ENCODE assay signal across 19 cellular contexts in the genomic region with DNA sequence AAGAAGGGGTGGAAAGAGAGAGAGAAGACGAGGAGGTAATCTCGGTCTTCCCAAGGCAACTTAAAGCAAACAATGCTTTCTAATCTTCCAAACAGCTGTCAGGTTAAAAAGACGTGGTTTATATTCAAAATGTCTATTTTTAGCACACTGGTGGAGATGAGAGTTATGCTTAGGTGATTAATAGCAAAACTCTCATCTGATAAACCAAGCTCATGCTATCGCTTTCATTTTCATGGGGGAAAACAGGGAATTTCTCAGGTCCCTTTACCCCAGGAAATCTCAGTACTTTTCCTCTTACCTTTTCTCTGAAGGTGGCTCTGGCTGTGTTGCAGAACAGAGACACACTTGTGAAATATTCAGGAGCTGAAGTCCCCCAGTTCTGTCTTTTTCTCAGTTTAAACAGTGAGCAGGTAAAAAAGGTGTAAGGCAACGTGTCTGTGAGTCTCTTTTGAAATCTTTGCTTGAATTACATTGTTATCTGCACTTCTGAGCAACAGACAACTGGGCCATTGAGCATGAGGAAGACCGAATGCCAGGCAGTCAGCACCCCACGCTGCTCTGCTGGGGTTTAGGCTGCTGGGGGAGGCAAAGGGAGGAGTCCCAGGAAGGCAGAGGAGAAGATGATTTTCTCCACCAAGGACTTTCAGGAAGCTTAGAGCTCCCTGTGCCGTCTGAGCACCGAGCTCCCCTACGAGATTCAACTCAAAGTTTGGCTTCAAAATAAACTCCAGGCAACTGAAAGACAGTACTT.
DNase-seq lines count a peak whose midpoint lies in the region; ATAC-seq, FAIRE-seq and TF ChIP-seq lines count a peak whose summit lies in the region.
"Had no signal": no experiment of that assay in that cellular context is flagged by ENCODE, and none has a peak within 500 bp of the region (broad histone marks: within the 10 kb centered on the region; RNA-seq: fewer than 3 reads in every experiment).

No MANE protein-coding gene starts in this region.

- DNase-seq in activated naive CD4-positive, alpha-beta T cell treated with anti-CD3 and anti-CD28 coated beads, Interleukin-2, amount 50 U/mL, for 16 hours, result peak; percentile 13
- no peak for DNase-seq in activated naive CD4-positive, alpha-beta T cell treated with Interleukin-2 at 50 U/mL for 16 hours
- no peak for DNase-seq in GM12878 (ENCODE audit: low read depth, low spot score)
- no peak for DNase-seq in stimulated activated naive CD8-positive, alpha-beta T cell treated with anti-CD3 and anti-CD28 coated beads, Interleukin-15, Interleukin-2, amounts not matched to agents 100 U/mL and 50 U/mL, for 24 hours
- no peak for DNase-seq in NCI-H69 (lab: John Stamatoyannopoulos, UW)
- DNase-seq in OCI-M2 (lab: John Stamatoyannopoulos, UW; ENCODE audit: unreplicated experiment), result no peak
- no peak for DNase-seq in RKO (ENCODE audit: low spot score)
- DNase-seq: activated CD4-positive, alpha-beta T cell treated with anti-CD3 and anti-CD28 coated beads for 1 hour; brain microvascular endothelial cell; KBM-7; left lung; midbrain; NCI-H2029; stomach had no signal

- no peak for TF ChIP-seq RAD21 in GM12878 (IDR thresholded peaks at IDR 0.05; ENCODE audit: insufficient read depth, low read depth, low read length)

- no peak for TF ChIP-seq EP300 in GM12878 (IDR thresholded peaks at IDR 0.05; ENCODE audit: borderline replicate concordance in 1 of 2, control insufficient read depth in 1 of 2, low read depth in 2 of 2, low read length in 2 of 2)

- intact Hi-C loops in GM12878 (cut with micrococcal nuclease; ENCODE audit: unreplicated experiment), result no loop called here

- no peaks in the 10 kb centered on the region for H3K27me3 ChIP-seq in GM12878 (replicated peaks in 1 of 2; ENCODE audit: control insufficient read depth in 2 of 2, insufficient read depth in 2 of 2, low read length in 1 of 2)
- H3K27me3 ChIP-seq: brain microvascular endothelial cell, left lung, stomach had no signal

- FAIRE-seq in GM12878 (lab: Jason Lieb, UNC), result no peak

- POLR2A ChIA-PET in GM12878 (lab: Charles Lee), result interaction anchor here (0.8 to 1.5 kb wide), 2 partner anchors 164 to 187 kb away, joined by 3 to 4 read pairs; no protein-coding TSS in a partner anchor

- in situ Hi-C loops in GM12878 (cut with MboI), result no loop called here

- H3K4me1 ChIP-seq in GM12878 (ENCODE audit: control insufficient read depth, insufficient read depth, low read length), result no peaks in the 10 kb centered on the region
- H3K4me1 ChIP-seq: left lung, stomach had no signal

- H3K79me2 ChIP-seq in GM12878 (ENCODE audit: control insufficient read depth, insufficient read depth, low read length), result no peaks in the 10 kb centered on the region

- CTCF ChIA-PET in GM12878 (lab: Yijun Ruan, JAX), result interaction anchor here (0.6 to 1.0 kb wide), 2 partner anchors 90 to 374 kb away, joined by 3 read pairs; no protein-coding TSS in a partner anchor

- no TSS peak for BruUV-seq in GM12878 (replicated peaks; lab: Mats Ljungman, UMichigan)

- H3K9ac ChIP-seq in GM12878 (ENCODE audit: control insufficient read depth, insufficient read depth, low read length), result no peak overlapping the region

- H3K4me2 ChIP-seq in GM12878 (ENCODE audit: control insufficient read depth, insufficient read depth), result no peak overlapping the region

- H3K9me3 ChIP-seq in KOPT-K1 (ENCODE audit: insufficient read depth, low read length, poor library complexity, severe bottlenecking) (peaks cover 17% of the 10 kb centered on the region), GM12878 (replicated peaks; ENCODE audit: control insufficient read depth, insufficient read depth, low read length) (no peaks in the 10 kb centered on the region; the same call in 2 of the 3 replicates)
- H3K9me3 ChIP-seq: left lung had no signal

- H3K36me3 ChIP-seq in KOPT-K1 (ENCODE audit: insufficient read depth, low read length) (no peaks in the 10 kb centered on the region), GM12878 (ENCODE audit: control insufficient read depth in 2 of 2, insufficient read depth in 2 of 2, low read length in 1 of 2) (no peaks in the 10 kb centered on the region)
- H3K36me3 ChIP-seq: brain microvascular endothelial cell, left lung, stomach had no signal

- peak overlapping the region; percentile 57 for H3K27ac ChIP-seq in KOPT-K1 (ENCODE audit: low read depth, low read length, poor library complexity, severe bottlenecking)
- no peak overlapping the region for H3K27ac ChIP-seq in GM12878 (ENCODE audit: control insufficient read depth, insufficient read depth)
- H3K27ac ChIP-seq: brain microvascular endothelial cell, coronary artery, left lung, RWPE1, stomach had no signal

- no peak for TF ChIP-seq POLR2A in GM12878 (IDR thresholded peaks at IDR 0.05; ENCODE audit: low read depth, low read length)

- no peaks in the 10 kb centered on the region for H4K20me1 ChIP-seq in GM12878 (ENCODE audit: control insufficient read depth, insufficient read depth)

- ATAC-seq in GM12878, result peak; percentile 42
- peak; percentile 17 for ATAC-seq in stimulated activated naive CD8-positive, alpha-beta T cell treated with anti-CD3 and anti-CD28 coated beads, Interleukin-15, Interleukin-2, amounts not matched to agents 100 U/mL and 50 U/mL, for 24 hours
- ATAC-seq: left lung, SK-N-SH treated with all-trans-retinoic acid at 6 μM for 48 hours had no signal

- WGBS in GM12878 (ENCODE audit: insufficient coverage, insufficient replicate concordance, low lambda C conversion rate, missing lambda C conversion rate), result 5% methylated on average over 10 of the region's 10 CpGs

- no peak overlapping the region; the same call in 1 of the 2 replicates for H2AFZ ChIP-seq in GM12878 (ENCODE audit: control insufficient read depth, low read depth, low read length)

- RAD21 ChIA-PET in GM12878 (lab: Charles Lee; ENCODE audit: unreplicated experiment), result interaction anchor here (0.6 to 1.2 kb wide), 5 partner anchors 22 to 375 kb away, joined by 3 to 7 read pairs (median 3); no protein-coding TSS in a partner anchor

- TF ChIP-seq CTCF in GM12878 (IDR thresholded peaks at IDR 0.05 in 2 of 3, conservative IDR thresholded peaks at IDR 0.05 in 1 of 3; ENCODE audit: control insufficient read depth in 2 of 3, extremely low read depth in 1 of 3, insufficient read depth in 1 of 3, low read depth in 3 of 3, low read length in 3 of 3), result no peak

- SMC1A ChIA-PET in GM12878 (lab: Charles Lee; ENCODE audit: uncharacterized antibody, unreplicated experiment), result interaction anchor here (0.7 to 1.7 kb wide), 6 partner anchors 8 to 303 kb away, joined by 3 to 4 read pairs (median 3); no protein-coding TSS in a partner anchor

- no peak overlapping the region for H3K4me3 ChIP-seq in GM12878
- H3K4me3 ChIP-seq: coronary artery, left lung, skin epidermis, stomach had no signal

TF ChIP-seq in GM12878, 131 proteins besides CTCF, POLR2A, EP300 and RAD21:
- TF ChIP-seq FOXM1 (IDR thresholded peaks at IDR 0.05; ENCODE audit: low read depth, low read length), result no peak
- peak; percentile 36; the same call in 1 of the 2 replicates for TF ChIP-seq RUNX3 (IDR thresholded peaks at IDR 0.05; ENCODE audit: low read length)
- TF ChIP-seq JUNB (IDR thresholded peaks at IDR 0.05), result peak; percentile 52
- TF ChIP-seq IKZF2 (IDR thresholded peaks at IDR 0.05), result peak; percentile 41 to 65; a peak in 3 of 4 replicates
- TF ChIP-seq EED (IDR thresholded peaks at IDR 0.05; ENCODE audit: low read depth), result 0 out of 2 replicates have a peak, but pooled peaks have one; percentile 35
- peak; percentile 32; the same call in 1 of the 2 replicates for TF ChIP-seq IKZF1 (conservative IDR thresholded peaks at IDR 0.05)
- TF ChIP-seq ZBED1 (IDR thresholded peaks at IDR 0.05; ENCODE audit: borderline replicate concordance), result no peak
